7 cellular contexts compared by ENCODE assay signal in the genomic region with DNA sequence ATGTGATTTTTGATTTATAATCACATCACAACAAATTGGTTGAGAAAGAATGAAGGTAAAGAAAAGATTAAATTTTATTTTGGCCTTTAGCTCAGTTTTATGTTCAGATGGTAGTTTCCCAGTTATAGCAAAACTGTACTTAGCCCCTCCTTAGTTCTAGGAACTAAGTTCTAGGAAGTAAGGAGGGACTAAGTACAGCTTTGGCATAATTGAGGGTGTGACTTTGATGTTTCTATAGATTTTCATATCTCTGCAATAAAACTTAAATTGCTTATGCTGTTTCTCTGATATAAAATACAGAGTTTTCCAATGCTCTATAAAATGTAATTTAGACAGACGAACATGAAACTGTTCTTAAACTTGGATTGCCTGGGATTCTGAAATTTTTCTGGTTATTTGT.
"Had no signal": no experiment of that assay in that cellular context is flagged by ENCODE, and none has a peak within 500 bp of the region (broad histone marks: within the 10 kb centered on the region; RNA-seq: fewer than 3 reads in every experiment).

No MANE protein-coding gene starts in this region.

- ATAC-seq: GM23338 had no signal

- DNase-seq: H9, HCEC 1CT, IMR-90 had no signal

- FAIRE-seq: H1, H54, HTR-8/SVneo had no signal

- H3K4me3 ChIP-seq: GM23338 had no signal
